8 cellular contexts compared by ENCODE assay signal in the genomic region with DNA sequence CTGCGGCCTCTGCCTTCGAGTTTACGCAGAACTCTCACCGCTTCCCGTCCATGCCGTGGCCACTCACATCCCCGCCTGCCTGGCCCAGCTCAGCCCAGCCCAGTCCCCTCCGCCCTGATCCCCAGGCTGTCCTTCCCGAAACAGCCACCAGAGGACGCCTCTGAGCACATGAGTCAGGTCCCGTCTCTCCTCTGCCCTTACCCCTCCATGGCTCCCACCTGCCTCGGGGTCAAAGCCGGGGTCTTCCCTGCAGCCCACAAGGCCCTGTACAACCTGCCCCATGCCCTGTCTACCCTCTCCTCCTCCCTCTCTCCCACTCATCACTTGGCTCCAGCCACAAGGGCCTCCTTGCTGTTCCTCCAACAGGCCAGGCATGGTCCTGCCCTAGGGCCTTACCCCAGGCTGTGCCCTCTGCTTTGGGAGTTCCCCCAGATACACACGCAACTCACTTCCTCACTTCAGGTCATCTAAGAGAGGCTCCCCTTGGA. TPM values are rescaled to one million over a fixed set of nuclear protein-coding genes. Genes with fewer than 3 reads are reported as not detected.
DNase-seq lines count a peak whose midpoint lies in the region; ATAC-seq and TF ChIP-seq lines count a peak whose summit lies in the region.

No MANE protein-coding gene starts in this region.

- no peak overlapping the region for H3K27ac ChIP-seq in mesenchymal stem cell (ENCODE audit: low read length, poor library complexity, severe bottlenecking)

- no peak for DNase-seq in BJ (ENCODE audit: low read depth)
- peak in 61 of 76 experiments; percentile 11 to 88 (median 63) for DNase-seq in HUDEP-2 (lab: John Stamatoyannopoulos, UW; ENCODE audit: unreplicated experiment in 76 of 76)
- DNase-seq in activated CD4-positive, CD25-positive, alpha-beta regulatory T cell treated with anti-CD3 and anti-CD28 coated beads, Interleukin-2, amount 50 U/mL, for 72 hours: peak; percentile 77
- peak; percentile 65 for DNase-seq in choroid plexus epithelial cell (ENCODE audit: low read depth)
- DNase-seq in mesenchymal stem cell: peak; percentile 41
- DNase-seq in stimulated activated CD8-positive, alpha-beta memory T cell treated with anti-CD3 and anti-CD28 coated beads, Interleukin-7, amount 100 ng/mL, for 1 hour (ENCODE audit: low read depth in 2 of 2): peak; percentile 28 to 45
- DNase-seq in middle frontal gyrus (ENCODE audit: extremely low spot score, low spot score): no peak

- CTCF ChIA-PET in BJ (lab: Yijun Ruan, JAX): interaction anchor here (0.7 to 8.8 kb wide), 17 partner anchors 8 to 153 kb away, joined by 3 to 119 read pairs (median 4); partner anchors contain the start of gene SEMA6B

- H2BK5ac ChIP-seq in mesenchymal stem cell (ENCODE audit: low read depth, low read length, poor library complexity, severe bottlenecking): no peak overlapping the region

- no peak overlapping the region for H3K4ac ChIP-seq in mesenchymal stem cell (ENCODE audit: low read depth in 1 of 2, low read length in 2 of 2)

- H2BK12ac ChIP-seq in mesenchymal stem cell (ENCODE audit: low read length in 2 of 2): peak overlapping the region in 1 of 2 experiments; percentile 64

- no peaks in the 10 kb centered on the region for H3K79me1 ChIP-seq in mesenchymal stem cell (replicated peaks; ENCODE audit: low read length, poor library complexity, severe bottlenecking)

- H2AFZ ChIP-seq in mesenchymal stem cell (ENCODE audit: low read depth, low read length): no peak overlapping the region

- peak overlapping the region in 1 of 2 experiments; percentile 18 for H3K18ac ChIP-seq in mesenchymal stem cell (ENCODE audit: low read depth in 1 of 2, low read length in 2 of 2)

- TF ChIP-seq CTCF in BJ (IDR thresholded peaks at IDR 0.05; ENCODE audit: insufficient read depth, low read depth, low read length): peak; percentile 91
- peak; percentile 93 for TF ChIP-seq CTCF in choroid plexus epithelial cell (conservative IDR thresholded peaks at IDR 0.05; ENCODE audit: low read depth, low read length)

- POLR2A ChIA-PET in BJ (lab: Charles Lee): no interaction called here

- H2AK5ac ChIP-seq in mesenchymal stem cell (ENCODE audit: low read length, severe bottlenecking): no peak overlapping the region

- H4K91ac ChIP-seq in mesenchymal stem cell (ENCODE audit: low read length): no peak overlapping the region

- H2BK120ac ChIP-seq in mesenchymal stem cell (ENCODE audit: low read depth, low read length): no peak overlapping the region

- H3K4me3 ChIP-seq in BJ (ENCODE audit: low read depth, low read length): no peak overlapping the region
- H3K4me3 ChIP-seq in choroid plexus epithelial cell (ENCODE audit: low read depth, low read length): no peak overlapping the region
- peak overlapping the region in 1 of 2 experiments; percentile 5 for H3K4me3 ChIP-seq in mesenchymal stem cell (ENCODE audit: insufficient read depth in 1 of 2, low read depth in 1 of 2, low read length in 2 of 2)

- WGBS in mesenchymal stem cell: 68% methylated on average over 14 of the region's 14 CpGs

- no peak overlapping the region for H4K8ac ChIP-seq in mesenchymal stem cell (ENCODE audit: low read length)

- no peak overlapping the region for H2BK15ac ChIP-seq in mesenchymal stem cell (ENCODE audit: low read depth, poor library complexity, severe bottlenecking)

- H3K4me1 ChIP-seq in mesenchymal stem cell (ENCODE audit: control insufficient read depth, insufficient read depth, low read depth, low read length): peaks cover 3% of the 10 kb centered on the region

- H3K9me3 ChIP-seq in mesenchymal stem cell (ENCODE audit: control insufficient read depth, low read length): no peaks in the 10 kb centered on the region

- no peak overlapping the region for H3K4me2 ChIP-seq in mesenchymal stem cell (ENCODE audit: low read length, poor library complexity, severe bottlenecking)

- H3K14ac ChIP-seq in mesenchymal stem cell (ENCODE audit: low read length in 2 of 2): peak overlapping the region in 1 of 2 experiments; percentile 36

- no peak overlapping the region for H3K9ac ChIP-seq in mesenchymal stem cell (ENCODE audit: low read length)

- no peak for ATAC-seq in GM18873 (IDR thresholded peaks at IDR 0.05; ENCODE audit: low FRiP score, unreplicated experiment)

- H3K36me3 ChIP-seq in BJ (ENCODE audit: control insufficient read depth, insufficient read depth, low read length): no peaks in the 10 kb centered on the region
- no peaks in the 10 kb centered on the region for H3K36me3 ChIP-seq in mesenchymal stem cell (ENCODE audit: control insufficient read depth in 1 of 2, insufficient read depth in 2 of 2, low read depth in 1 of 2, low read length in 2 of 2)

- no peak overlapping the region for H3K23ac ChIP-seq in mesenchymal stem cell (ENCODE audit: low read length in 2 of 2)

- H3K27me3 ChIP-seq in BJ (ENCODE audit: control insufficient read depth, insufficient read depth, low read length) (no peaks in the 10 kb centered on the region), mesenchymal stem cell (ENCODE audit: control insufficient read depth in 1 of 2, insufficient read depth in 1 of 2, low read length in 2 of 2) (peaks cover 4 to 35% of the 10 kb centered on the region in 2 experiments)

RNA-seq across cellular contexts. Expression of gene SEMA6B, which starts 8.1 kb away (rescaled TPM):
- 0.11 and 0.22 TPM in 2 replicates for polyA plus RNA-seq in BJ (2011; rRNA removed)
- 0.15 and 0.28 TPM in 2 replicates for polyA minus RNA-seq in BJ (2011; rRNA and poly(A)+ RNA removed)
- polyA plus RNA-seq in mesenchymal stem cell (2013, experiment 1 of 2): 2.7 TPM
- 2.6 TPM for polyA plus RNA-seq in mesenchymal stem cell (2013, experiment 2 of 2)

RNA-seq across cellular contexts. Expression of gene LRG1, which starts 27.8 kb away (rescaled TPM):
- 0.02 TPM in 1 of 2 replicates, not detected in the other for polyA plus RNA-seq in BJ (2011; rRNA removed)
- polyA minus RNA-seq in BJ (2011; rRNA and poly(A)+ RNA removed): not detected in 2 replicates
- 0.01 TPM for polyA plus RNA-seq in mesenchymal stem cell (2013, experiment 1 of 2)
- polyA plus RNA-seq in mesenchymal stem cell (2013, experiment 2 of 2): not detected

RNA-seq across cellular contexts. Expression of gene PLIN5, which starts 32.6 kb away (rescaled TPM):
- polyA plus RNA-seq in BJ (2011; rRNA removed): not detected in 2 replicates
- not detected in 2 replicates for polyA minus RNA-seq in BJ (2011; rRNA and poly(A)+ RNA removed)
- not detected for polyA plus RNA-seq in mesenchymal stem cell (2013, experiment 1 of 2)
- polyA plus RNA-seq in mesenchymal stem cell (2013, experiment 2 of 2): not detected

RNA-seq across cellular contexts. Expression of gene PLIN4, which starts 49.3 kb away (rescaled TPM):
- polyA plus RNA-seq in BJ (2011; rRNA removed): 0.01 TPM in 2 replicates
- polyA minus RNA-seq in BJ (2011; rRNA and poly(A)+ RNA removed): 0.05 TPM in 1 of 2 replicates, not detected in the other
- polyA plus RNA-seq in mesenchymal stem cell (2013, experiment 1 of 2): 0.01 TPM
- 0.01 TPM for polyA plus RNA-seq in mesenchymal stem cell (2013, experiment 2 of 2)

Comparison
In these comparisons a context has a peak if more than half of its experiments do, and no peak if none do; other contexts are left out.
1. DNase-seq: peak in HUDEP-2 (61 of 76), activated CD4-positive, CD25-positive, alpha-beta regulatory T cell treated with anti-CD3 and anti-CD28 coated beads, Interleukin-2, amount 50 U/mL, for 72 hours (single experiment), choroid plexus epithelial cell (single experiment), mesenchymal stem cell (single experiment) and stimulated activated CD8-positive, alpha-beta memory T cell treated with anti-CD3 and anti-CD28 coated beads, Interleukin-7, amount 100 ng/mL, for 1 hour (2 of 2); none in BJ (single experiment) and middle frontal gyrus (single experiment).